In the genomic region with DNA sequence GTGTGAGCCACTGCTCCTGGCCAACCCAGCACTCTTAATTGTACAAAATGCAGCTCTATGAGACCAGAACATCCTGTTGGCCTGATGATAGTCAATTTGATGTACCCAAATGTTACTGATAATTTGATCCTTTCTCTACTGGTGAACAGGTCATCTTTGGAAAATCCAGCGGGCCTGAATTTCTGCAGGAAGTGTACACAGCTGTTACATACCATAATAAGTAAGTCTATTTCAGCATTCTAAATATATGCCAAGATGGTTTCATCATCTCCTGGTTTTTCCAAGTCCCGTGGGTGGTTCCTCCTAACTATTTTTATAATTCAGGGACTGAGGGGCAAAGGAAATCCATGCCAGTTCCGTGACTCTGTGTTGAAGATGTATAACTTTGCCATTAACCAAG, we compare ENCODE assay signal across 23 cellular contexts.
"Had no signal": no experiment of that assay in that cellular context is flagged by ENCODE, and none has a peak within 500 bp of the region (broad histone marks: within the 10 kb centered on the region; RNA-seq: fewer than 3 reads in every experiment).

No MANE protein-coding gene starts in this region.

- H3K4me1 ChIP-seq: ascending aorta, esophagus muscularis mucosa, right lobe of liver, vagina had no signal

- H3K27me3 ChIP-seq: ascending aorta, brain microvascular endothelial cell, esophagus muscularis mucosa, gastrocnemius medialis, vagina had no signal

- H3K27me3 Mint-ChIP-seq: activated CD4-positive, alpha-beta memory T cell treated with anti-CD3 and anti-CD28 coated beads for 36 hours; activated CD8-positive, alpha-beta memory T cell treated with anti-CD3 and anti-CD28 coated beads, Interleukin-2, amount 10 ng/mL, durations not matched to agents 7 days and 5 days; naive B cell; stimulated activated memory B cell treated with anti-CD40 and anti-IgM and Interleukin-4, amounts not matched to agents 10 μg/mL and 1 μg/mL and 100 μg/mL, for 72 hours had no signal

- DNase-seq: activated CD4-positive, alpha-beta memory T cell treated with anti-CD3 and anti-CD28 coated beads for 36 hours; activated CD4-positive, alpha-beta T cell treated with anti-CD3 and anti-CD28 coated beads for 48 hours; activated CD8-positive, alpha-beta memory T cell treated with anti-CD3 and anti-CD28 coated beads, Interleukin-2, amount 10 ng/mL, durations not matched to agents 7 days and 5 days; activated naive CD4-positive, alpha-beta T cell treated with Interleukin-2 at 50 U/mL for 16 hours; activated T-cell treated with anti-CD3 and anti-CD28 coated beads for 4 hours; brain microvascular endothelial cell; caudate nucleus; effector memory CD4-positive, alpha-beta T cell; gastrocnemius medialis; head of caudate nucleus; hypothalamus; left ventricle myocardium superior; naive B cell; occipital lobe; right lobe of liver; small intestine; stimulated activated CD4-positive, alpha-beta T cell treated with anti-CD3 and anti-CD28 coated beads, Interleukin-2, amount 100 ng/mL, for 24 hours; trophoblast cell had no signal

- H3K27ac Mint-ChIP-seq: activated CD8-positive, alpha-beta memory T cell treated with anti-CD3 and anti-CD28 coated beads, Interleukin-2, amount 10 ng/mL, durations not matched to agents 7 days and 5 days had no signal

- H3K9me3 ChIP-seq: ascending aorta, esophagus muscularis mucosa, gastrocnemius medialis, right lobe of liver, vagina had no signal

- ATAC-seq: activated CD8-positive, alpha-beta memory T cell treated with anti-CD3 and anti-CD28 coated beads, Interleukin-2, amount 10 ng/mL, durations not matched to agents 7 days and 5 days; left ventricle myocardium superior; right lobe of liver; stimulated activated memory B cell treated with anti-CD40 and anti-IgM and Interleukin-4, amounts not matched to agents 10 μg/mL and 1 μg/mL and 100 μg/mL, for 72 hours had no signal

- H3K36me3 ChIP-seq: ascending aorta, brain microvascular endothelial cell, gastrocnemius medialis had no signal

- H3K4me3 ChIP-seq: ascending aorta, esophagus muscularis mucosa, gastrocnemius medialis, right lobe of liver, vagina had no signal

- H3K9me3 Mint-ChIP-seq: activated CD4-positive, alpha-beta memory T cell treated with anti-CD3 and anti-CD28 coated beads for 36 hours; naive B cell; stimulated activated memory B cell treated with anti-CD40 and anti-IgM and Interleukin-4, amounts not matched to agents 10 μg/mL and 1 μg/mL and 100 μg/mL, for 72 hours had no signal

- H3K4me1 Mint-ChIP-seq: activated CD8-positive, alpha-beta memory T cell treated with anti-CD3 and anti-CD28 coated beads, Interleukin-2, amount 10 ng/mL, durations not matched to agents 7 days and 5 days; naive B cell; neural crest cell; stimulated activated memory B cell treated with anti-CD40 and anti-IgM and Interleukin-4, amounts not matched to agents 10 μg/mL and 1 μg/mL and 100 μg/mL, for 72 hours had no signal

- H3K4me3 Mint-ChIP-seq: activated CD4-positive, alpha-beta memory T cell treated with anti-CD3 and anti-CD28 coated beads for 36 hours; activated CD8-positive, alpha-beta memory T cell treated with anti-CD3 and anti-CD28 coated beads, Interleukin-2, amount 10 ng/mL, durations not matched to agents 7 days and 5 days; naive B cell; neural crest cell; stimulated activated memory B cell treated with anti-CD40 and anti-IgM and Interleukin-4, amounts not matched to agents 10 μg/mL and 1 μg/mL and 100 μg/mL, for 72 hours had no signal

- H3K27ac ChIP-seq: ascending aorta, brain microvascular endothelial cell, esophagus muscularis mucosa, right lobe of liver, vagina had no signal
